In genomic region chr11:68128682-68129327, GRCh38 we compare ENCODE assay signal across 1 cellular context.
TF ChIP-seq lines count a peak whose summit lies in the region.

No MANE protein-coding gene starts in this region.

TF ChIP-seq in HepG2, 621 proteins besides CTCF, POLR2A, EP300 and RAD21 (continued from another document and continues in another):
- TF ChIP-seq REPIN1 (CRISPR knock-in tag; IDR thresholded peaks at IDR 0.05; ENCODE audit: borderline replicate concordance, low read depth) (peak; percentile 42; the same call in 1 of the 2 replicates), ZNF790 (CRISPR knock-in tag; IDR thresholded peaks at IDR 0.05; ENCODE audit: borderline replicate concordance) (no peak), ZNF235 (CRISPR knock-in tag; IDR thresholded peaks at IDR 0.05; ENCODE audit: borderline replicate concordance) (no peak), THYN1 (CRISPR knock-in tag; IDR thresholded peaks at IDR 0.05; ENCODE audit: borderline replicate concordance, low read depth) (no peak), FIP1L1 (IDR thresholded peaks at IDR 0.05; ENCODE audit: borderline replicate concordance, insufficient read depth, low read depth, low read length) (no peak), ZNF350 (CRISPR knock-in tag; IDR thresholded peaks at IDR 0.05; ENCODE audit: borderline replicate concordance, low read depth) (no peak; the same call in 1 of the 2 replicates), HOMEZ (CRISPR knock-in tag; IDR thresholded peaks at IDR 0.05; ENCODE audit: low read depth) (no peak), ZNF225 (CRISPR knock-in tag; IDR thresholded peaks at IDR 0.05) (no peak), KAT7 (CRISPR knock-in tag; IDR thresholded peaks at IDR 0.05; ENCODE audit: borderline replicate concordance) (0 out of 2 replicates have a peak, but pooled peaks have one; percentile 40), EZH2 (conservative IDR thresholded peaks at IDR 0.05; ENCODE audit: low read depth, low read length) (no peak), ZNF839 (CRISPR knock-in tag; IDR thresholded peaks at IDR 0.05; ENCODE audit: borderline replicate concordance) (no peak), ATF7-NPFF (CRISPR knock-in tag; IDR thresholded peaks at IDR 0.05; ENCODE audit: low read depth) (no peak), MNT (IDR thresholded peaks at IDR 0.05) (peak; percentile 20; the same call in 1 of the 2 replicates), MTF2 (CRISPR knock-in tag; IDR thresholded peaks at IDR 0.05; ENCODE audit: borderline replicate concordance) (no peak), ZNF567 (CRISPR knock-in tag; IDR thresholded peaks at IDR 0.05; ENCODE audit: borderline replicate concordance) (0 out of 2 replicates have a peak, but pooled peaks have one; percentile 27), JUN (CRISPR knock-in tag; IDR thresholded peaks at IDR 0.05) (no peak), GATAD2A (CRISPR knock-in tag; IDR thresholded peaks at IDR 0.05) (peak; percentile 55; the same call in 1 of the 2 replicates), ZBTB8A (CRISPR knock-in tag; IDR thresholded peaks at IDR 0.05; ENCODE audit: borderline replicate concordance, low read depth) (no peak), MBNL3 (CRISPR knock-in tag; conservative IDR thresholded peaks at IDR 0.05) (no peak), ZMYM3 (CRISPR knock-in tag; IDR thresholded peaks at IDR 0.05) (no peak), PRDM10 (CRISPR knock-in tag; IDR thresholded peaks at IDR 0.05; ENCODE audit: low read depth) (peak; percentile 80), ZSCAN22 (CRISPR knock-in tag; IDR thresholded peaks at IDR 0.05) (0 out of 2 replicates have a peak, but pooled peaks have one; percentile 14), ZNF629 (CRISPR knock-in tag; conservative IDR thresholded peaks at IDR 0.05) (no peak), MIXL1 (CRISPR knock-in tag; IDR thresholded peaks at IDR 0.05) (no peak), ZNF687 (CRISPR knock-in tag; IDR thresholded peaks at IDR 0.05) (peak; percentile 70), KAT8 (CRISPR knock-in tag; IDR thresholded peaks at IDR 0.05) (no peak), MXI1 (IDR thresholded peaks at IDR 0.05; ENCODE audit: borderline replicate concordance, low read depth, low read length) (peak; percentile 77; the same call in 1 of the 3 replicates), ZC3H13 (CRISPR knock-in tag; IDR thresholded peaks at IDR 0.05) (no peak), GLMP (CRISPR knock-in tag; IDR thresholded peaks at IDR 0.05; ENCODE audit: borderline replicate concordance) (no peak), FUBP1 (CRISPR knock-in tag; IDR thresholded peaks at IDR 0.05; ENCODE audit: borderline replicate concordance) (no peak), ZNF615 (CRISPR knock-in tag; IDR thresholded peaks at IDR 0.05; ENCODE audit: borderline replicate concordance) (no peak), KLF15 (CRISPR knock-in tag; IDR thresholded peaks at IDR 0.05; ENCODE audit: borderline replicate concordance) (no peak), ZHX1 (CRISPR knock-in tag; IDR thresholded peaks at IDR 0.05; ENCODE audit: low read depth) (no peak), MAZ (IDR thresholded peaks at IDR 0.05; ENCODE audit: borderline replicate concordance, low read depth, low read length) (no peak), MAZ (CRISPR knock-in tag; IDR thresholded peaks at IDR 0.05; ENCODE audit: low read depth) (peak; percentile 43; the same call in 1 of the 2 replicates), THAP11 (CRISPR knock-in tag; IDR thresholded peaks at IDR 0.05) (0 out of 2 replicates have a peak, but pooled peaks have one; percentile 4), SRF (IDR thresholded peaks at IDR 0.05; ENCODE audit: low read depth, low read length) (no peak), TBX2 (CRISPR knock-in tag; IDR thresholded peaks at IDR 0.05; ENCODE audit: borderline replicate concordance) (no peak), ZNF691 (CRISPR knock-in tag; IDR thresholded peaks at IDR 0.05; ENCODE audit: borderline replicate concordance, low read depth) (no peak), ZNF34 (CRISPR knock-in tag; IDR thresholded peaks at IDR 0.05; ENCODE audit: borderline replicate concordance) (no peak), SP1 (IDR thresholded peaks at IDR 0.05) (no peak), SP1 (CRISPR knock-in tag; IDR thresholded peaks at IDR 0.05) (0 out of 2 replicates have a peak, but pooled peaks have one; percentile 2), BRD4 (CRISPR knock-in tag; IDR thresholded peaks at IDR 0.05) (peak; percentile 20; the same call in 1 of the 2 replicates)
